In the genomic region with DNA sequence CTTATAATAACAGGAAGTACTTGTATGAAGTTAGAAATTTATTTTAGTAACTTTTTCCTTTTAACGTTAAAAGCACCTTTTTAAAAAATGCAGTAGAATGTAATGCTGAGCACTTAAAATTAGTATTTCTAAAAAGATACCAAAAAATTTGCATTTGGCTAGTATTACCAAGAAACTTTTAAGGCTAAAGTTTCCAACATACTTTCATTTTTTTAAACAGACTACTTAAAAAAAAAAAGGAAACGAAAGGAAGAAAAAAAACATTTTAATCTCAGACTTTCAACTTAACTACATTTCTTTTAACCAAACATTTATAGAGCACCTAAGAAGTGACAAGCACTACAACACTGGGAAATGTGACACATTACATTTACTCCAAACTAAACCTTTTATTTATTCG, we compare ENCODE assay signal across 1 cellular context.
A peak's percentile ranks its signal among the peaks of the same experiment; 100 is the strongest.
TF ChIP-seq lines count a peak whose summit lies in the region.

No MANE protein-coding gene starts in this region.

TF ChIP-seq in K562, 482 proteins besides CTCF, POLR2A, EP300 and RAD21:
- TF ChIP-seq TEAD4 (IDR thresholded peaks at IDR 0.05; ENCODE audit: low read length) (no peak), TEAD4 (CRISPR knock-in tag; IDR thresholded peaks at IDR 0.05; ENCODE audit: borderline replicate concordance) (no peak), GABPA (tag; conservative IDR thresholded peaks at IDR 0.05; ENCODE audit: low read depth) (0 out of 2 replicates have a peak, but pooled peaks have one; percentile 14), RBFOX2 (IDR thresholded peaks at IDR 0.05; ENCODE audit: low read depth, low read length) (peak; percentile 40; the same call in 1 of the 2 replicates), TSC22D4 (tag; IDR thresholded peaks at IDR 0.05) (no peak)
- TF ChIP-seq, protein P1, sequence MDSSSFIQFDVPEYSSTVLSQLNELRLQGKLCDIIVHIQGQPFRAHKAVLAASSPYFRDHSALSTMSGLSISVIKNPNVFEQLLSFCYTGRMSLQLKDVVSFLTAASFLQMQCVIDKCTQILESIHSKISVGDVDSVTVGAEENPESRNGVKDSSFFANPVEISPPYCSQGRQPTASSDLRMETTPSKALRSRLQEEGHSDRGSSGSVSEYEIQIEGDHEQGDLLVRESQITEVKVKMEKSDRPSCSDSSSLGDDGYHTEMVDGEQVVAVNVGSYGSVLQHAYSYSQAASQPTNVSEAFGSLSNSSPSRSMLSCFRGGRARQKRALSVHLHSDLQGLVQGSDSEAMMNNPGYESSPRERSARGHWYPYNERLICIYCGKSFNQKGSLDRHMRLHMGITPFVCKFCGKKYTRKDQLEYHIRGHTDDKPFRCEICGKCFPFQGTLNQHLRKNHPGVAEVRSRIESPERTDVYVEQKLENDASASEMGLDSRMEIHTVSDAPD (CRISPR knock-in tag; IDR thresholded peaks at IDR 0.05): no peak
TF ChIP-seq in K562: peak in this region for 2.
